In genomic region chr7:86745019-86745745, GRCh38 we compare ENCODE assay signal across 24 cellular contexts.
DNase-seq lines count a peak whose midpoint lies in the region; ATAC-seq and TF ChIP-seq lines count a peak whose summit lies in the region.
"Had no signal": no experiment of that assay in that cellular context is flagged by ENCODE, and none has a peak within 500 bp of the region (broad histone marks: within the 10 kb centered on the region; RNA-seq: fewer than 3 reads in every experiment).

No MANE protein-coding gene starts in this region.

- H3K36me3 Mint-ChIP-seq in endodermal cell (ENCODE audit: low read depth) (no peaks in the 10 kb centered on the region), glutamatergic neuron (ENCODE audit: unreplicated experiment) (no peaks in the 10 kb centered on the region)
- H3K36me3 Mint-ChIP-seq in activated T-helper 1 cell treated with anti-CD3 and anti-CD28 coated beads, Interleukin-12 subunit alpha, Interleukin-12 subunit beta, Interleukin-2, Interleukin-4 antibody, amounts not matched to agents 30 ng/mL and 10 ng/mL and 1 ng/mL, durations not matched to agents 14 hours and 24 hours and 36 hours (ENCODE audit: low read depth), result no peaks in the 10 kb centered on the region
- H3K36me3 Mint-ChIP-seq: natural killer cell, T-cell had no signal

- H3K27ac ChIP-seq in heart left ventricle, result no peak overlapping the region
- no peak overlapping the region for H3K27ac ChIP-seq in endodermal cell (ENCODE audit: low read depth, low read length)
- H3K27ac ChIP-seq: adrenal gland, C4-2B, KMS-11, left lung, ovary, thoracic aorta, uterus had no signal

- intact Hi-C loops in heart left ventricle (cut with DNase I), result no loop called here
- intact Hi-C loops in cardiac septum (cut with DNase I), result no loop called here
- intact Hi-C loops in activated T-helper 1 cell treated with anti-CD3 and anti-CD28 coated beads, Interleukin-12 subunit alpha, Interleukin-12 subunit beta, Interleukin-2, Interleukin-4 antibody, amounts not matched to agents 30 ng/mL and 10 ng/mL and 1 ng/mL, durations not matched to agents 14 hours and 24 hours and 36 hours (cut with micrococcal nuclease), result no loop called here

- no peaks in the 10 kb centered on the region for H3K27me3 Mint-ChIP-seq in endodermal cell (ENCODE audit: insufficient read depth)
- no peaks in the 10 kb centered on the region for H3K27me3 Mint-ChIP-seq in activated T-helper 1 cell treated with anti-CD3 and anti-CD28 coated beads, Interleukin-12 subunit alpha, Interleukin-12 subunit beta, Interleukin-2, Interleukin-4 antibody, amounts not matched to agents 30 ng/mL and 10 ng/mL and 1 ng/mL, durations not matched to agents 14 hours and 24 hours and 36 hours (ENCODE audit: insufficient read depth)
- H3K27me3 Mint-ChIP-seq in glutamatergic neuron (ENCODE audit: unreplicated experiment), result no peaks in the 10 kb centered on the region
- H3K27me3 Mint-ChIP-seq: activated T-cell treated with anti-CD3 and anti-CD28 coated beads, Interleukin-2, amount 50 U/mL, for 24 hours had no signal

- no peak overlapping the region for H3K4me3 ChIP-seq in heart left ventricle
- no peak overlapping the region for H3K4me3 ChIP-seq in endodermal cell (ENCODE audit: low read length)
- H3K4me3 ChIP-seq in foreskin fibroblast (ENCODE audit: low read depth in 1 of 2, low read length in 2 of 2), result no peak overlapping the region
- H3K4me3 ChIP-seq: adrenal gland, left lung, ovary, thoracic aorta, uterus had no signal

- H3K4me1 ChIP-seq in heart left ventricle (peaks cover 0 to 9% (median 0%) of the 10 kb centered on the region in 12 donors), endodermal cell (ENCODE audit: control insufficient read depth, insufficient read depth, low read length) (peaks cover 11% of the 10 kb centered on the region)
- H3K4me1 ChIP-seq: adrenal gland, left lung, uterus had no signal

- WGBS in heart left ventricle, 4 donors, result 36 to 54% (median 41%) methylated on average over 3 of the region's 3 CpGs
- WGBS in endodermal cell (ENCODE audit: insufficient coverage in 1 of 2, insufficient read length in 1 of 2), 2 experiments, result 90 to 100% methylated on average over 1 to 3 of the region's 3 CpGs

- H3K36me3 ChIP-seq in heart left ventricle (no peaks in the 10 kb centered on the region), endodermal cell (ENCODE audit: control insufficient read depth, insufficient read depth, low read length) (no peaks in the 10 kb centered on the region)
- H3K36me3 ChIP-seq: adrenal gland, left lung, ovary, thoracic aorta, uterus had no signal

- H3K9ac ChIP-seq in endodermal cell (ENCODE audit: extremely low read depth, low read length, poor library complexity, severe bottlenecking), result no peak overlapping the region
- H3K9ac ChIP-seq: KMS-11 had no signal

- no peak for TF ChIP-seq POLR2A in heart left ventricle (IDR thresholded peaks at IDR 0.05)

- H3K27me3 ChIP-seq in heart left ventricle, result no peaks in the 10 kb centered on the region
- no peaks in the 10 kb centered on the region for H3K27me3 ChIP-seq in endodermal cell (ENCODE audit: control insufficient read depth, insufficient read depth, low read length, poor library complexity, severe bottlenecking)
- H3K27me3 ChIP-seq: adrenal gland, left lung, ovary, uterus had no signal

- TF ChIP-seq CTCF in heart left ventricle (IDR thresholded peaks at IDR 0.05) (no peak), endodermal cell (conservative IDR thresholded peaks at IDR 0.05) (no peak), foreskin fibroblast (IDR thresholded peaks at IDR 0.05; ENCODE audit: low read depth, low read length) (no peak), glutamatergic neuron (IDR thresholded peaks at IDR 0.05; ENCODE audit: partially characterized antibody, unreplicated experiment) (no peak)

- peak in 4 of 5 donors; percentile 16 to 42 (median 23) for DNase-seq in heart left ventricle
- no peak for DNase-seq in cardiac septum (ENCODE audit: low spot score)
- DNase-seq in NCI-H446 treated with DMSO at 0.1 percent for 48 hours (lab: John Stamatoyannopoulos, UW), result peak; percentile 31
- DNase-seq in endodermal cell, result no peak
- DNase-seq in activated T-helper 1 cell treated with anti-CD3 and anti-CD28 coated beads, Interleukin-12 subunit alpha, Interleukin-12 subunit beta, Interleukin-2, Interleukin-4 antibody, amounts not matched to agents 30 ng/mL and 10 ng/mL and 1 ng/mL, durations not matched to agents 14 hours and 24 hours and 36 hours (ENCODE audit: low spot score), result no peak
- no peak for DNase-seq in foreskin fibroblast
- no peak for DNase-seq in glutamatergic neuron
- DNase-seq: activated CD4-positive, alpha-beta T cell treated with anti-CD3 and anti-CD28 coated beads for 4 hours; activated naive CD4-positive, alpha-beta T cell treated with Interleukin-2 at 50 U/mL for 16 hours; activated T-cell treated with anti-CD3 and anti-CD28 coated beads, Interleukin-2, amount 50 U/mL, for 24 hours; effector CD4-positive, alpha-beta T cell; left lung; midbrain; natural killer cell; NCI-H524 treated with DMSO at 0.1 percent for 48 hours; ovary; stimulated activated CD4-positive, alpha-beta T cell treated with anti-CD3 and anti-CD28 coated beads, Interleukin-4, amount 100 ng/mL, for 4 hours; stimulated activated naive CD4-positive, alpha-beta T cell; T-cell; uterus had no signal

- H3K9me3 Mint-ChIP-seq in endodermal cell (no peaks in the 10 kb centered on the region), glutamatergic neuron (ENCODE audit: unreplicated experiment) (no peaks in the 10 kb centered on the region)
- no peaks in the 10 kb centered on the region for H3K9me3 Mint-ChIP-seq in activated T-helper 1 cell treated with anti-CD3 and anti-CD28 coated beads, Interleukin-12 subunit alpha, Interleukin-12 subunit beta, Interleukin-2, Interleukin-4 antibody, amounts not matched to agents 30 ng/mL and 10 ng/mL and 1 ng/mL, durations not matched to agents 14 hours and 24 hours and 36 hours
- H3K9me3 Mint-ChIP-seq: activated T-cell treated with anti-CD3 and anti-CD28 coated beads, Interleukin-2, amount 50 U/mL, for 24 hours; T-cell had no signal

- peak overlapping the region; percentile 24 for H3K27ac Mint-ChIP-seq in endodermal cell
- H3K27ac Mint-ChIP-seq in activated T-helper 1 cell treated with anti-CD3 and anti-CD28 coated beads, Interleukin-12 subunit alpha, Interleukin-12 subunit beta, Interleukin-2, Interleukin-4 antibody, amounts not matched to agents 30 ng/mL and 10 ng/mL and 1 ng/mL, durations not matched to agents 14 hours and 24 hours and 36 hours, result no peak overlapping the region
- H3K27ac Mint-ChIP-seq in glutamatergic neuron (ENCODE audit: unreplicated experiment), result no peak overlapping the region
- H3K27ac Mint-ChIP-seq: activated T-cell treated with anti-CD3 and anti-CD28 coated beads, Interleukin-2, amount 50 U/mL, for 24 hours; natural killer cell; T-cell had no signal

- no peaks in the 10 kb centered on the region for H3K9me3 ChIP-seq in heart left ventricle
- no peaks in the 10 kb centered on the region for H3K9me3 ChIP-seq in endodermal cell (ENCODE audit: control insufficient read depth, low read length)
- H3K9me3 ChIP-seq: adrenal gland, left lung, ovary, thoracic aorta, uterus had no signal

- peaks cover 24% of the 10 kb centered on the region for H3K4me1 Mint-ChIP-seq in endodermal cell
- no peaks in the 10 kb centered on the region for H3K4me1 Mint-ChIP-seq in activated T-helper 1 cell treated with anti-CD3 and anti-CD28 coated beads, Interleukin-12 subunit alpha, Interleukin-12 subunit beta, Interleukin-2, Interleukin-4 antibody, amounts not matched to agents 30 ng/mL and 10 ng/mL and 1 ng/mL, durations not matched to agents 14 hours and 24 hours and 36 hours (ENCODE audit: low read depth)
- peaks cover 26% of the 10 kb centered on the region for H3K4me1 Mint-ChIP-seq in glutamatergic neuron (ENCODE audit: low read depth, unreplicated experiment)
- H3K4me1 Mint-ChIP-seq: natural killer cell, T-cell had no signal

- ATAC-seq in heart left ventricle, result peak; percentile 28 to 85 (median 66)
- ATAC-seq: left lung, natural killer cell, T-cell had no signal

- H3K4me3 Mint-ChIP-seq in endodermal cell (no peak overlapping the region), glutamatergic neuron (ENCODE audit: unreplicated experiment) (no peak overlapping the region)
- H3K4me3 Mint-ChIP-seq in activated T-helper 1 cell treated with anti-CD3 and anti-CD28 coated beads, Interleukin-12 subunit alpha, Interleukin-12 subunit beta, Interleukin-2, Interleukin-4 antibody, amounts not matched to agents 30 ng/mL and 10 ng/mL and 1 ng/mL, durations not matched to agents 14 hours and 24 hours and 36 hours, result no peak overlapping the region
- H3K4me3 Mint-ChIP-seq: activated T-cell treated with anti-CD3 and anti-CD28 coated beads, Interleukin-2, amount 50 U/mL, for 24 hours; natural killer cell; T-cell had no signal

Comparison
In these comparisons a context has a peak if more than half of its experiments do, and no peak if none do; other contexts are left out.
1. DNase-seq: peak in heart left ventricle (4 of 5) and NCI-H446 treated with DMSO at 0.1 percent for 48 hours (single experiment); none in cardiac septum (single experiment), endodermal cell (single experiment), activated T-helper 1 cell treated with anti-CD3 and anti-CD28 coated beads, Interleukin-12 subunit alpha, Interleukin-12 subunit beta, Interleukin-2, Interleukin-4 antibody, amounts not matched to agents 30 ng/mL and 10 ng/mL and 1 ng/mL, durations not matched to agents 14 hours and 24 hours and 36 hours (single experiment), foreskin fibroblast (0 of 2) and glutamatergic neuron (single experiment).